In genomic region chr12:127209318-127209717, GRCh38 we compare ENCODE assay signal across 34 cellular contexts.
"Had no signal": no experiment of that assay in that cellular context is flagged by ENCODE, and none has a peak within 500 bp of the region (broad histone marks: within the 10 kb centered on the region; RNA-seq: fewer than 3 reads in every experiment).

No MANE protein-coding gene starts in this region.

- H3K27me3 ChIP-seq: MG63 had no signal

- H3K36me3 ChIP-seq: MG63 had no signal

- DNase-seq: Karpas-422, Kasumi-1, MG63, MM.1S, MV-4-11, NCI-H1048, NCI-H1092, NCI-H1092 treated with DMSO at 0.1 percent for 48 hours, NCI-H1105, NCI-H1105 treated with DMSO at 0.1 percent for 48 hours, NCI-H1417, NCI-H1417 treated with DMSO at 0.1 percent for 48 hours, NCI-H1436, NCI-H1436 treated with DMSO at 0.1 percent for 48 hours, NCI-H1694, NCI-H1694 treated with DMSO at 0.1 percent for 48 hours, NCI-H187, NCI-H187 treated with DMSO at 0.1 percent for 48 hours, NCI-H1930, NCI-H2029, NCI-H2029 treated with DMSO at 0.1 percent for 48 hours, NCI-H2081, NCI-H2081 treated with DMSO at 0.1 percent for 48 hours, NCI-H2107, NCI-H2171, NCI-H2171 treated with DMSO at 0.1 percent for 48 hours, NCI-H2227 treated with DMSO at 0.1 percent for 48 hours, NCI-H226, NCI-H345, NCI-H446, NCI-H446 treated with DMSO at 0.1 percent for 48 hours, NCI-H510A, NCI-H510A treated with DMSO at 0.1 percent for 48 hours, NCI-H524 had no signal

- H3K4me3 ChIP-seq: MG63 had no signal
